ENCODE assay signal across 1 cellular context in the genomic region with DNA sequence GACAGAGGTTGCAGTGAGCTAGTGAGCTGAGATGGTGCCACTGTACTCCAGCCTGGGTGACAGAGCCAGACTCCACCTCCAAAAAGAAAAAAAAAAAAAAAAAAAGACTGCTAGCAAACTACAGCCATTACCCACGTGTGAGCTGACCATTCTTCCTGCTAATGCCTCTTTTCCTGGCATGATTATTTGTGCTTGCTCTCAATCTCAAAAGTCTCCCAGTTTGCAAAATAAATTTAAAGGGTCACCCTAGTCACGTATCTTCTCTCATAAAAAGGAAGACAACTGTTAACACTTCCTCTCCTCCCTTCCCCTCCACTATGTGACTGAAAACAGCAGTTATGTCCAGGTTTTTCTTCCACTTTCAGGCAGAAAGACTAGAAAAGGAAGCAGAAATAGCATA.
TF ChIP-seq lines count a peak whose summit lies in the region.

No MANE protein-coding gene starts in this region.

TF ChIP-seq in GM12878, 131 proteins besides CTCF, POLR2A, EP300 and RAD21:
- TF ChIP-seq, protein P1, sequence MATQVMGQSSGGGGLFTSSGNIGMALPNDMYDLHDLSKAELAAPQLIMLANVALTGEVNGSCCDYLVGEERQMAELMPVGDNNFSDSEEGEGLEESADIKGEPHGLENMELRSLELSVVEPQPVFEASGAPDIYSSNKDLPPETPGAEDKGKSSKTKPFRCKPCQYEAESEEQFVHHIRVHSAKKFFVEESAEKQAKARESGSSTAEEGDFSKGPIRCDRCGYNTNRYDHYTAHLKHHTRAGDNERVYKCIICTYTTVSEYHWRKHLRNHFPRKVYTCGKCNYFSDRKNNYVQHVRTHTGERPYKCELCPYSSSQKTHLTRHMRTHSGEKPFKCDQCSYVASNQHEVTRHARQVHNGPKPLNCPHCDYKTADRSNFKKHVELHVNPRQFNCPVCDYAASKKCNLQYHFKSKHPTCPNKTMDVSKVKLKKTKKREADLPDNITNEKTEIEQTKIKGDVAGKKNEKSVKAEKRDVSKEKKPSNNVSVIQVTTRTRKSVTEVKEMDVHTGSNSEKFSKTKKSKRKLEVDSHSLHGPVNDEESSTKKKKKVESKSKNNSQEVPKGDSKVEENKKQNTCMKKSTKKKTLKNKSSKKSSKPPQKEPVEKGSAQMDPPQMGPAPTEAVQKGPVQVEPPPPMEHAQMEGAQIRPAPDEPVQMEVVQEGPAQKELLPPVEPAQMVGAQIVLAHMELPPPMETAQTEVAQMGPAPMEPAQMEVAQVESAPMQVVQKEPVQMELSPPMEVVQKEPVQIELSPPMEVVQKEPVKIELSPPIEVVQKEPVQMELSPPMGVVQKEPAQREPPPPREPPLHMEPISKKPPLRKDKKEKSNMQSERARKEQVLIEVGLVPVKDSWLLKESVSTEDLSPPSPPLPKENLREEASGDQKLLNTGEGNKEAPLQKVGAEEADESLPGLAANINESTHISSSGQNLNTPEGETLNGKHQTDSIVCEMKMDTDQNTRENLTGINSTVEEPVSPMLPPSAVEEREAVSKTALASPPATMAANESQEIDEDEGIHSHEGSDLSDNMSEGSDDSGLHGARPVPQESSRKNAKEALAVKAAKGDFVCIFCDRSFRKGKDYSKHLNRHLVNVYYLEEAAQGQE (IDR thresholded peaks at IDR 0.05; ENCODE audit: low read depth, low read length) = no peak
- TF ChIP-seq ZNF217 (IDR thresholded peaks at IDR 0.05) (no peak), CBFB (IDR thresholded peaks at IDR 0.05; ENCODE audit: low read depth) (no peak)
